18 cellular contexts compared by ENCODE assay signal in genomic region chr1:21907737-21908136, GRCh38. TPM values are rescaled to one million over a fixed set of nuclear protein-coding genes. Genes with fewer than 3 reads are reported as not detected.
DNase-seq lines count a peak whose midpoint lies in the region; ATAC-seq and TF ChIP-seq lines count a peak whose summit lies in the region.
"Had no signal": no experiment of that assay in that cellular context is flagged by ENCODE, and none has a peak within 500 bp of the region (broad histone marks: within the 10 kb centered on the region; RNA-seq: fewer than 3 reads in every experiment).

No MANE protein-coding gene starts in this region.

- CTCF ChIA-PET in naive thymus-derived CD4-positive, alpha-beta T cell (lab: Charles Lee) = no interaction called here

- H3K4me3 Mint-ChIP-seq in naive thymus-derived CD4-positive, alpha-beta T cell = no peak overlapping the region
- H3K4me3 Mint-ChIP-seq: CD8-positive, alpha-beta T cell; type B pancreatic cell had no signal

- H3K36me3 ChIP-seq in heart left ventricle = peaks cover 0 to 21% (median 0%) of the 10 kb centered on the region in 9 donors
- H3K36me3 ChIP-seq in fibroblast of lung (ENCODE audit: control insufficient read depth, insufficient read depth, low read length) = peaks cover 2% of the 10 kb centered on the region
- H3K36me3 ChIP-seq in prostate gland = no peaks in the 10 kb centered on the region
- H3K36me3 ChIP-seq in upper lobe of right lung = no peaks in the 10 kb centered on the region
- no peaks in the 10 kb centered on the region for H3K36me3 ChIP-seq in naive thymus-derived CD4-positive, alpha-beta T cell (ENCODE audit: control insufficient read depth in 2 of 3, insufficient read depth in 3 of 3, low read length in 3 of 3)
- H3K36me3 ChIP-seq: WERI-Rb-1 had no signal

- H3K4me1 Mint-ChIP-seq in naive thymus-derived CD4-positive, alpha-beta T cell = peaks cover 9 to 28% (median 17%) of the 10 kb centered on the region in 7 donors

- H3K27ac ChIP-seq in heart left ventricle = peak overlapping the region; percentile 75 to 98 (median 89)
- peak overlapping the region; percentile 4 for H3K27ac ChIP-seq in fibroblast of lung (ENCODE audit: insufficient read depth, low read length)
- peak overlapping the region; percentile 73 to 75 for H3K27ac ChIP-seq in prostate gland
- H3K27ac ChIP-seq in upper lobe of right lung = peak overlapping the region; percentile 77
- no peak overlapping the region for H3K27ac ChIP-seq in naive thymus-derived CD4-positive, alpha-beta T cell (ENCODE audit: low read depth, low read length)
- H3K27ac ChIP-seq: WERI-Rb-1 had no signal

- POLR2A ChIA-PET in naive thymus-derived CD4-positive, alpha-beta T cell (lab: Charles Lee) = no interaction called here

- H3K27me3 ChIP-seq in heart left ventricle (no peaks in the 10 kb centered on the region), fibroblast of lung (ENCODE audit: control insufficient read depth, insufficient read depth, low read length) (no peaks in the 10 kb centered on the region), prostate gland (replicated peaks; ENCODE audit: insufficient read depth) (no peaks in the 10 kb centered on the region), upper lobe of right lung (no peaks in the 10 kb centered on the region)
- no peaks in the 10 kb centered on the region for H3K27me3 ChIP-seq in naive thymus-derived CD4-positive, alpha-beta T cell (ENCODE audit: control insufficient read depth in 2 of 2, insufficient read depth in 2 of 2, low read length in 2 of 2)

- H3K4me3 ChIP-seq in heart left ventricle = no peak overlapping the region
- no peak overlapping the region for H3K4me3 ChIP-seq in fibroblast of lung (replicated peaks in 1 of 4; ENCODE audit: control extremely low read depth in 1 of 4, insufficient read depth in 1 of 4, low read depth in 3 of 4, low read length in 4 of 4)
- no peak overlapping the region for H3K4me3 ChIP-seq in prostate gland
- H3K4me3 ChIP-seq in upper lobe of right lung = no peak overlapping the region
- H3K4me3 ChIP-seq in naive thymus-derived CD4-positive, alpha-beta T cell (ENCODE audit: low read length) = no peak overlapping the region
- H3K4me3 ChIP-seq: GM12878 had no signal

- H3K79me2 ChIP-seq in fibroblast of lung (ENCODE audit: control insufficient read depth, insufficient read depth, low read length) = peaks cover 27% of the 10 kb centered on the region

- no peaks in the 10 kb centered on the region for H3K27me3 Mint-ChIP-seq in naive thymus-derived CD4-positive, alpha-beta T cell
- H3K27me3 Mint-ChIP-seq: type B pancreatic cell had no signal

- peaks cover 33 to 100% (median 98%) of the 10 kb centered on the region in 12 donors for H3K4me1 ChIP-seq in heart left ventricle
- peaks cover 29% of the 10 kb centered on the region for H3K4me1 ChIP-seq in fibroblast of lung (ENCODE audit: control insufficient read depth, extremely low read depth, insufficient read depth, low read length)
- H3K4me1 ChIP-seq in prostate gland (replicated peaks) = peaks cover 8% of the 10 kb centered on the region
- H3K4me1 ChIP-seq in upper lobe of right lung = peaks cover 94% of the 10 kb centered on the region
- peaks cover 0 to 7% of the 10 kb centered on the region in 2 donors for H3K4me1 ChIP-seq in naive thymus-derived CD4-positive, alpha-beta T cell (ENCODE audit: control insufficient read depth in 2 of 2, insufficient read depth in 2 of 2, low read length in 2 of 2)

- 79 to 87% (median 83%) methylated on average over 11 of the region's 11 CpGs for WGBS in heart left ventricle, 4 donors
- WGBS in prostate gland = 89% methylated on average over 11 of the region's 11 CpGs

- no peak overlapping the region for H2AFZ ChIP-seq in fibroblast of lung (ENCODE audit: low read length)

- H3K27ac Mint-ChIP-seq in naive thymus-derived CD4-positive, alpha-beta T cell = peak overlapping the region in 1 of 9 donors; percentile 95
- H3K27ac Mint-ChIP-seq: CD8-positive, alpha-beta T cell; type B pancreatic cell had no signal

- no peak overlapping the region for H3K4me2 ChIP-seq in fibroblast of lung (ENCODE audit: extremely low read depth, insufficient read depth, low read length)

- no peaks in the 10 kb centered on the region for H3K9me3 Mint-ChIP-seq in naive thymus-derived CD4-positive, alpha-beta T cell
- H3K9me3 Mint-ChIP-seq: CD8-positive, alpha-beta T cell; type B pancreatic cell had no signal

- no peaks in the 10 kb centered on the region for H3K36me3 Mint-ChIP-seq in naive thymus-derived CD4-positive, alpha-beta T cell
- H3K36me3 Mint-ChIP-seq: CD8-positive, alpha-beta T cell; type B pancreatic cell had no signal

- no peak overlapping the region for H3K9ac ChIP-seq in fibroblast of lung (ENCODE audit: insufficient read depth, low read length)

- ATAC-seq in heart left ventricle = no peak
- no peak for ATAC-seq in Right ventricle myocardium inferior
- ATAC-seq in upper lobe of right lung = no peak
- ATAC-seq in naive thymus-derived CD4-positive, alpha-beta T cell = no peak
- ATAC-seq: CD8-positive, alpha-beta T cell; GM12878 had no signal

- intact Hi-C loops in heart left ventricle (cut with DNase I) = no loop called here
- intact Hi-C loops in Right ventricle myocardium inferior (cut with DNase I) = no loop called here
- intact Hi-C loops in prostate gland (cut with DNase I) = no loop called here
- intact Hi-C loops in upper lobe of right lung (cut with DNase I) = no loop called here
- intact Hi-C loops in naive thymus-derived CD4-positive, alpha-beta T cell (cut with micrococcal nuclease) = loop anchor here in 1 of 2 donors (2.0 kb wide), 1 partner anchor 49 kb away; no protein-coding TSS in a partner anchor

- H4K20me1 ChIP-seq in fibroblast of lung (ENCODE audit: control insufficient read depth, extremely low read depth, insufficient read depth, low read length) = no peaks in the 10 kb centered on the region

- DNase-seq in heart left ventricle = no peak
- no peak for DNase-seq in Right ventricle myocardium inferior (ENCODE audit: missing footprints)
- DNase-seq in fibroblast of lung (ENCODE audit: low read depth in 2 of 2) = no peak
- no peak for DNase-seq in prostate gland (ENCODE audit: low spot score)
- no peak for DNase-seq in upper lobe of right lung
- DNase-seq in anterior cingulate cortex (lab: John Stamatoyannopoulos, UW) = no peak
- no peak for DNase-seq in naive thymus-derived CD4-positive, alpha-beta T cell
- DNase-seq in SW 1271 (lab: John Stamatoyannopoulos, UW) = no peak
- DNase-seq: activated naive CD4-positive, alpha-beta T cell treated with Interleukin-2 at 50 U/mL for 16 hours; CD8-positive, alpha-beta T cell; cerebellar nuclear complex; hypothalamus; NCI-H2029 treated with DMSO at 0.1 percent for 48 hours; NCI-H526 treated with DMSO at 0.1 percent for 48 hours; stimulated activated CD4-positive, alpha-beta T cell treated with anti-CD3 and anti-CD28 coated beads, Interleukin-15, amount 100 ng/mL, for 24 hours; WERI-Rb-1 had no signal

- TF ChIP-seq CTCF in heart left ventricle (IDR thresholded peaks at IDR 0.05) (no peak), fibroblast of lung (conservative IDR thresholded peaks at IDR 0.05 in 1 of 2, IDR thresholded peaks at IDR 0.05 in 1 of 2; ENCODE audit: low read depth in 1 of 2, low read length in 2 of 2) (no peak), prostate gland (IDR thresholded peaks at IDR 0.05) (no peak), upper lobe of right lung (IDR thresholded peaks at IDR 0.05) (no peak)

- no peaks in the 10 kb centered on the region for H3K9me3 ChIP-seq in heart left ventricle
- H3K9me3 ChIP-seq in fibroblast of lung (ENCODE audit: control insufficient read depth, insufficient read depth, low read depth, low read length) = no peaks in the 10 kb centered on the region
- H3K9me3 ChIP-seq in prostate gland = no peaks in the 10 kb centered on the region
- no peaks in the 10 kb centered on the region for H3K9me3 ChIP-seq in upper lobe of right lung
- no peaks in the 10 kb centered on the region for H3K9me3 ChIP-seq in naive thymus-derived CD4-positive, alpha-beta T cell (ENCODE audit: control insufficient read depth in 2 of 3, low read length in 3 of 3)

- TF ChIP-seq POLR2A in heart left ventricle (IDR thresholded peaks at IDR 0.05) (no peak), prostate gland (IDR thresholded peaks at IDR 0.05) (no peak)

RNA-seq across cellular contexts. Expression of gene HSPG2, which starts 29.4 kb away (rescaled TPM):
- total RNA-seq in heart left ventricle (100 to 1,000 TPM; 202 to 608 (median 304) TPM), Right ventricle myocardium inferior (269 TPM), fibroblast of lung (49.8 and 88.4 TPM in 2 replicates), prostate gland (100 to 1,000 TPM; 135 to 257 TPM), upper lobe of right lung (393 TPM)
- polyA plus RNA-seq in heart left ventricle (100 to 1,000 TPM; 164 to 315 TPM), fibroblast of lung (21.2 and 40.7 TPM in 2 replicates)
- polyA plus RNA-seq in fibroblast of lung (2012) = 91.8 and 196 TPM in 2 replicates
- 177 and 384 TPM in 2 replicates for polyA minus RNA-seq in fibroblast of lung (ENCODE audit: low replicate concordance)
- 10 to 100 TPM in 3 of 5 experiments, 1 to 10 TPM in 2; 8.0 to 20.8 (median 10.0) TPM for total RNA-seq in naive thymus-derived CD4-positive, alpha-beta T cell
- 1 to 10 TPM; 1.0 TPM for polyA plus RNA-seq in naive thymus-derived CD4-positive, alpha-beta T cell
